ENCODE assay signal across 17 cellular contexts in the genomic region with DNA sequence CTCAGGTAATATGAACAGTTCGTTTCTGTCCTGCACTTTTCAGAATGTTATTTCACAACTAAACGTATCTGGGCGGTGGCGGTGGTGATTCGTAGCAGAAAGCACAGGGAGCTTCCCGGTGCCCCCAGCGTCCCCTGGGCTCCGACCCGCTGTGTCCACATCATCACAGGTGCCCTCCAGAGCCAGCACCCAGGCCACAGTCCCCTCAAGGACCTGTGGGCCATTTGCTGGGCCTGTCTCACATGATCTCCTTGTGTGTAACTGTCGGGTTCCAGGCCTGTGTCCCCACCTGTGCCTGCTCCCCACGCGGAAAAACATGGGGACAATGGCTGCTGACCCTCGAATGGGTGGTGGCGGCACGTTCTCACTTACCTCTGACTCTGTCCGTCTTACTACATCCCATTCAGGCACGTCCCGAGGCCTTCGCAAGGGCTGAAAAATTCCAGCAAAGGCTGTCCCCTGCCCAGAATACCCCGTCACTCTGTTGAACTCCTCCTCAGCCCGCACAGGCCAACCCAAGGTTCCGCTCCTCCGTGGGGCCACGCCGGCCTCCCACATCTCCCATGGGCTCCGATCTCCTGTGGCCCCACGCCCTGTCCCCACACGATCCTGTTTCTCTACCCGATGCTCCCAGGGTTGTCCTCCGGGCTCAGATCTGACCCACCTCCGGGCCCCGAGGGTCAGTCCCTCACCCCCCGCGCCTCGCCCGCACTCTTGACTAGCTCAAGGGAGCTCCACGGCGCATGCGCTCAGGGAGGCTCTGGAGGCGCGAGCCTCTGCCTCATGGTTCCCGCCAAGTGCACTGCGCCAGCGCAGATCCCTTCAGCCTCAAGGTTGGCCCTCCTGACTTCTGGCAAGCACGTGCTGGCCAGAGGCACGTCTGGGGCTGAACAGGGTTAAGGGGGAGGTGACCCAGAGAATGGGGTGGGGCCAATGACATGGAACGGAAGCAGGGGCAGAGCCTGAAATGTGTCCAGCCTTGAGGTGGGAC. TPM values are rescaled to one million over a fixed set of nuclear protein-coding genes. Genes with fewer than 3 reads are reported as not detected.
DNase-seq lines count a peak whose midpoint lies in the region; ATAC-seq, FAIRE-seq and TF ChIP-seq lines count a peak whose summit lies in the region.
"Had no signal": no experiment of that assay in that cellular context is flagged by ENCODE, and none has a peak within 500 bp of the region (broad histone marks: within the 10 kb centered on the region; RNA-seq: fewer than 3 reads in every experiment).

No MANE protein-coding gene starts in this region.

- no peak overlapping the region for H4K8ac ChIP-seq in trophoblast cell (ENCODE audit: low read depth, low read length)

- H3K27ac ChIP-seq in SK-N-SH (ENCODE audit: low read depth in 2 of 2, low read length in 1 of 2) (no peak overlapping the region), RWPE1 (peak overlapping the region; percentile 96), trophoblast cell (ENCODE audit: low read depth, low read length) (no peak overlapping the region)
- H3K27ac ChIP-seq: tibial artery had no signal

- H3K4me1 ChIP-seq in SK-N-SH (ENCODE audit: control insufficient read depth in 1 of 2, insufficient read depth in 2 of 2, low read depth in 1 of 2, low read length in 1 of 2) (no peaks in the 10 kb centered on the region), trophoblast cell (ENCODE audit: control insufficient read depth in 1 of 2, insufficient read depth in 2 of 2, low read length in 2 of 2) (peaks cover 0 to 4% of the 10 kb centered on the region in 2 experiments)

- H3F3A ChIP-seq in SK-N-SH (replicated peaks; ENCODE audit: insufficient read depth): no peaks in the 10 kb centered on the region

- H3K79me2 ChIP-seq in SK-N-SH (ENCODE audit: insufficient read depth) (no peaks in the 10 kb centered on the region), trophoblast cell (ENCODE audit: control insufficient read depth, insufficient read depth, low read length, poor library complexity) (no peaks in the 10 kb centered on the region)

- no peak overlapping the region for H2BK120ac ChIP-seq in trophoblast cell (ENCODE audit: insufficient read depth, low read length, poor library complexity)

- H4K20me1 ChIP-seq in SK-N-SH (ENCODE audit: insufficient read depth): no peaks in the 10 kb centered on the region

- no peak for TF ChIP-seq RAD21 in SK-N-SH (IDR thresholded peaks at IDR 0.05; ENCODE audit: low read length)

- H3K36me3 Mint-ChIP-seq in endothelial cell (ENCODE audit: low read depth, unreplicated experiment): peaks cover 41% of the 10 kb centered on the region

- H2BK12ac ChIP-seq in trophoblast cell (ENCODE audit: low read length): no peak overlapping the region

- 94% methylated on average over 47 of the region's 47 CpGs for WGBS in SK-N-SH (ENCODE audit: low lambda C conversion rate)
- no CpG with 5 or more reads among the region's 47 CpGs for WGBS in trophoblast cell (ENCODE audit: extremely low coverage, insufficient coverage, insufficient read length)

- H3K27me3 ChIP-seq in SK-N-SH (ENCODE audit: insufficient read depth) (no peaks in the 10 kb centered on the region), trophoblast cell (ENCODE audit: insufficient read depth, low read length) (no peaks in the 10 kb centered on the region)
- H3K27me3 ChIP-seq: tibial artery had no signal

- no peak for ATAC-seq in SK-N-SH treated with all-trans-retinoic acid at 6 μM for 48 hours
- ATAC-seq in GM21526 (IDR thresholded peaks at IDR 0.05; ENCODE audit: low FRiP score, unreplicated experiment): no peak
- ATAC-seq: sciatic nerve had no signal

- no peak for TF ChIP-seq CTCF in SK-N-SH (IDR thresholded peaks at IDR 0.05)
- TF ChIP-seq CTCF in RWPE1 (conservative IDR thresholded peaks at IDR 0.05; ENCODE audit: low read depth): no peak
- TF ChIP-seq CTCF in endothelial cell (IDR thresholded peaks at IDR 0.05; ENCODE audit: unreplicated experiment): no peak
- no peak for TF ChIP-seq CTCF in GM13976 (IDR thresholded peaks at IDR 0.05; ENCODE audit: borderline replicate concordance, control extremely low read depth, extremely low read depth, insufficient read depth, missing control alignments)

- peaks cover 26% of the 10 kb centered on the region for H3K4me1 Mint-ChIP-seq in endothelial cell (ENCODE audit: unreplicated experiment)

- no peaks in the 10 kb centered on the region for H3K9me3 ChIP-seq in SK-N-SH
- H3K9me3 ChIP-seq in trophoblast cell (ENCODE audit: insufficient read depth, low read depth, low read length): no peaks in the 10 kb centered on the region
- H3K9me3 ChIP-seq: tibial artery had no signal

- in situ Hi-C loops in GM13976 (cut with MboI; ENCODE audit: low sequenced_read_pairs, unreplicated experiment): loop anchor here (10.0 kb wide), 1 partner anchor 92 kb away; no protein-coding TSS in a partner anchor

- no peak overlapping the region for H3K23ac ChIP-seq in trophoblast cell (ENCODE audit: low read length)

- FAIRE-seq in frontal cortex (lab: Jason Lieb, UNC): no peak
- FAIRE-seq: H54, keratinocyte had no signal

- H4K91ac ChIP-seq in trophoblast cell (ENCODE audit: low read depth, low read length): no peak overlapping the region

- no peak overlapping the region for H3K4me3 Mint-ChIP-seq in endothelial cell (ENCODE audit: unreplicated experiment)

- DNase-seq in SK-N-SH (no peak), RWPE1 (ENCODE audit: low spot score) (no peak), endothelial cell (ENCODE audit: low spot score) (no peak), trophoblast cell (no peak), frontal cortex (ENCODE audit: low spot score in 2 of 2) (no peak), GM13976 (ENCODE audit: low spot score) (no peak)
- DNase-seq: activated CD8-positive, alpha-beta memory T cell treated with anti-CD3 and anti-CD28 coated beads for 24 hours; activated effector memory CD4-positive, alpha-beta T cell treated with anti-CD3 and anti-CD28 coated beads, Interleukin-2, amount 50 U/mL, for 16 hours; NCI-H1048; stimulated activated CD4-positive, alpha-beta T cell treated with anti-CD3 and anti-CD28 coated beads, Interleukin-4, amount 100 ng/mL, for 24 hours; tibial artery had no signal

- peak overlapping the region; percentile 19 for H3K18ac ChIP-seq in trophoblast cell (ENCODE audit: low read length)

- H3K9me2 ChIP-seq in SK-N-SH: no peaks in the 10 kb centered on the region

- H3K27ac Mint-ChIP-seq in endothelial cell (ENCODE audit: unreplicated experiment): peak overlapping the region; percentile 57

- H3K4me3 ChIP-seq in SK-N-SH (ENCODE audit: low read depth in 2 of 2, low read length in 1 of 2): no peak overlapping the region
- H3K4me3 ChIP-seq in trophoblast cell (ENCODE audit: low read depth, low read length): no peak overlapping the region
- H3K4me3 ChIP-seq: tibial artery had no signal

- no peak overlapping the region for H2BK5ac ChIP-seq in trophoblast cell (ENCODE audit: low read depth, low read length, poor library complexity)

- no peaks in the 10 kb centered on the region for H3K79me1 ChIP-seq in trophoblast cell (ENCODE audit: low read length)

- H3K4me2 ChIP-seq in SK-N-SH (no peak overlapping the region), trophoblast cell (ENCODE audit: low read length) (no peak overlapping the region)

- no peak overlapping the region for H3K14ac ChIP-seq in trophoblast cell (ENCODE audit: low read length)

- TF ChIP-seq EP300 in SK-N-SH (IDR thresholded peaks at IDR 0.05; ENCODE audit: borderline replicate concordance in 1 of 2, low read depth in 1 of 2, low read length in 1 of 2): no peak

- H2AK5ac ChIP-seq in trophoblast cell (ENCODE audit: low read length): no peak overlapping the region

- peaks cover 9% of the 10 kb centered on the region for H3K27me3 Mint-ChIP-seq in endothelial cell (ENCODE audit: unreplicated experiment)
- H3K27me3 Mint-ChIP-seq: IgD-negative memory B cell had no signal

- no peak overlapping the region for H4K12ac ChIP-seq in trophoblast cell (ENCODE audit: low read depth, low read length)

- no peak overlapping the region for H3K9ac ChIP-seq in SK-N-SH
- no peak overlapping the region for H3K9ac ChIP-seq in trophoblast cell (ENCODE audit: low read length)

- H2AFZ ChIP-seq in SK-N-SH (ENCODE audit: low read depth) (no peak overlapping the region), trophoblast cell (ENCODE audit: insufficient read depth, low read length, poor library complexity) (no peak overlapping the region)

- CTCF ChIA-PET in SK-N-SH (lab: Yijun Ruan, JAX) (interaction anchor here (1.2 kb wide), 1 partner anchor 11 kb away, joined by 3 read pairs; no protein-coding TSS in a partner anchor), RWPE1 (lab: Yijun Ruan, JAX) (interaction anchor here (1.0 kb wide), 1 partner anchor 87 kb away, joined by 3 read pairs; no protein-coding TSS in a partner anchor)

- no peak overlapping the region for H3K4ac ChIP-seq in trophoblast cell (ENCODE audit: low read depth, low read length)

- POLR2A ChIA-PET in SK-N-SH (lab: Yijun Ruan, JAX): no interaction called here
- POLR2A ChIA-PET in RWPE1 (lab: Yijun Ruan, JAX; ENCODE audit: low non-redundant PET): no interaction called here

- no peaks in the 10 kb centered on the region for H3K9me3 Mint-ChIP-seq in endothelial cell (ENCODE audit: unreplicated experiment)

- H3K36me3 ChIP-seq in SK-N-SH (replicated peaks in 1 of 2; ENCODE audit: control insufficient read depth in 1 of 2, insufficient read depth in 2 of 2, low read length in 1 of 2) (peaks cover 0 to 24% of the 10 kb centered on the region in 2 experiments), trophoblast cell (ENCODE audit: control insufficient read depth in 1 of 2, insufficient read depth in 2 of 2, low read length in 2 of 2) (peaks cover 27 to 43% of the 10 kb centered on the region in 2 experiments)

RNA-seq across cellular contexts. Expression of a gene that starts 21.2 kb away (rescaled TPM):
- polyA plus RNA-seq in SK-N-SH (2012; rRNA removed): 30.2 and 31.1 TPM in 2 replicates
- polyA plus RNA-seq in SK-N-SH (2012; cell fraction: cytosol; rRNA removed): 15.7 and 23.9 TPM in 2 replicates
- 29.2 and 30.8 TPM in 2 replicates for polyA plus RNA-seq in SK-N-SH (2012; cell fraction: nucleus; rRNA removed)
- total RNA-seq in endothelial cell (ENCODE audit: unreplicated experiment) (27.1 TPM), frontal cortex (20.0 TPM)
- 44.2 and 47.8 TPM in 2 replicates for polyA plus RNA-seq in trophoblast cell (2013)

RNA-seq across cellular contexts. Expression of a gene that starts 23.8 kb away (rescaled TPM):
- 3.5 and 4.0 TPM in 2 replicates for polyA plus RNA-seq in SK-N-SH (2012; rRNA removed)
- 1.7 and 2.6 TPM in 2 replicates for polyA plus RNA-seq in SK-N-SH (2012; cell fraction: cytosol; rRNA removed)
- polyA plus RNA-seq in SK-N-SH (2012; cell fraction: nucleus; rRNA removed): 3.4 and 4.3 TPM in 2 replicates
- total RNA-seq in endothelial cell (ENCODE audit: unreplicated experiment) (13.9 TPM), frontal cortex (4.1 TPM)
- 6.7 and 6.9 TPM in 2 replicates for polyA plus RNA-seq in trophoblast cell (2013)

RNA-seq across cellular contexts. Expression of a gene that starts 46.1 kb away (rescaled TPM):
- 42.1 and 47.2 TPM in 2 replicates for polyA plus RNA-seq in SK-N-SH (2012; rRNA removed)
- 26.1 and 35.6 TPM in 2 replicates for polyA plus RNA-seq in SK-N-SH (2012; cell fraction: cytosol; rRNA removed)
- 27.6 and 44.6 TPM in 2 replicates for polyA plus RNA-seq in SK-N-SH (2012; cell fraction: nucleus; rRNA removed)
- total RNA-seq in endothelial cell (ENCODE audit: unreplicated experiment) (54.4 TPM), frontal cortex (16.3 TPM)
- polyA plus RNA-seq in trophoblast cell (2013): 77.6 and 78.9 TPM in 2 replicates

RNA-seq across cellular contexts. Expression of a gene that starts 58.6 kb away (rescaled TPM):
- polyA plus RNA-seq in SK-N-SH (2012; rRNA removed): 89.6 and 94.5 TPM in 2 replicates
- 38.5 and 54.1 TPM in 2 replicates for polyA plus RNA-seq in SK-N-SH (2012; cell fraction: cytosol; rRNA removed)
- 101 and 184 TPM in 2 replicates for polyA plus RNA-seq in SK-N-SH (2012; cell fraction: nucleus; rRNA removed)
- total RNA-seq in endothelial cell (ENCODE audit: unreplicated experiment) (109 TPM), frontal cortex (7.7 TPM)
- polyA plus RNA-seq in trophoblast cell (2013): 49.3 and 50.2 TPM in 2 replicates
